ENCODE assay signal across 1 cellular context in genomic region chrX:119189115-119189514, GRCh38.
TF ChIP-seq lines count a peak whose summit lies in the region.

No MANE protein-coding gene starts in this region.

TF ChIP-seq in HepG2, 621 proteins besides CTCF, POLR2A, EP300 and RAD21:
- TF ChIP-seq SMAD3 (CRISPR knock-in tag; IDR thresholded peaks at IDR 0.05), result no peak
- TF ChIP-seq HOMEZ (CRISPR knock-in tag; IDR thresholded peaks at IDR 0.05; ENCODE audit: low read depth), result no peak
- TF ChIP-seq ZNF225 (CRISPR knock-in tag; IDR thresholded peaks at IDR 0.05), result no peak
- no peak for TF ChIP-seq BORCS8-MEF2B (CRISPR knock-in tag; IDR thresholded peaks at IDR 0.05)
- TF ChIP-seq GLMP (CRISPR knock-in tag; IDR thresholded peaks at IDR 0.05; ENCODE audit: borderline replicate concordance), result no peak
- TF ChIP-seq ZNF17 (CRISPR knock-in tag; IDR thresholded peaks at IDR 0.05), result no peak
- no peak for TF ChIP-seq ZNF772 (CRISPR knock-in tag; IDR thresholded peaks at IDR 0.05)
- no peak for TF ChIP-seq LRRFIP1 (CRISPR knock-in tag; conservative IDR thresholded peaks at IDR 0.05)
- no peak for TF ChIP-seq CEBPG (CRISPR knock-in tag; IDR thresholded peaks at IDR 0.05)
- TF ChIP-seq ATF5 (CRISPR knock-in tag; IDR thresholded peaks at IDR 0.05; ENCODE audit: low read depth), result no peak
- no peak for TF ChIP-seq KDM2A (CRISPR knock-in tag; IDR thresholded peaks at IDR 0.05; ENCODE audit: borderline replicate concordance, low read depth)
- no peak for TF ChIP-seq JUN (CRISPR knock-in tag; IDR thresholded peaks at IDR 0.05)
- TF ChIP-seq ZNF362 (CRISPR knock-in tag; IDR thresholded peaks at IDR 0.05; ENCODE audit: borderline replicate concordance), result no peak
TF ChIP-seq in HepG2: peak in this region for 0.
